Comparison of ENCODE assay signal across 23 cellular contexts in genomic region chr10:68137174-68137573, GRCh38. TPM values are rescaled to one million over a fixed set of nuclear protein-coding genes. Genes with fewer than 3 reads are reported as not detected.
DNase-seq lines count a peak whose midpoint lies in the region; ATAC-seq, FAIRE-seq and TF ChIP-seq lines count a peak whose summit lies in the region.
"Had no signal": no experiment of that assay in that cellular context is flagged by ENCODE, and none has a peak within 500 bp of the region (broad histone marks: within the 10 kb centered on the region; RNA-seq: fewer than 3 reads in every experiment).

No MANE protein-coding gene starts in this region.

- H3K27ac ChIP-seq in HCT116 (ENCODE audit: low read depth, low read length) (peak overlapping the region; percentile 57; the same call in 1 of the 2 replicates), astrocyte (ENCODE audit: low read depth, low read length) (peak overlapping the region; percentile 97), foreskin keratinocyte (peak overlapping the region; percentile 17)

- H3K36me3 ChIP-seq in HCT116 (ENCODE audit: control insufficient read depth in 1 of 2, insufficient read depth in 2 of 2, low read length in 2 of 2) (no peaks in the 10 kb centered on the region), astrocyte (ENCODE audit: insufficient read depth, low read length) (no peaks in the 10 kb centered on the region)

- H2AFZ ChIP-seq in HCT116 (ENCODE audit: low read depth, low read length, poor library complexity, severe bottlenecking) = peak overlapping the region; percentile 5
- no peak overlapping the region for H2AFZ ChIP-seq in astrocyte (ENCODE audit: low read depth, low read length)

- H3K79me2 ChIP-seq in HCT116 (ENCODE audit: insufficient read depth, low read length) (no peaks in the 10 kb centered on the region), astrocyte (ENCODE audit: insufficient read depth, low read length) (no peaks in the 10 kb centered on the region)

- H3K27ac Mint-ChIP-seq in astrocyte (ENCODE audit: unreplicated experiment) = no peak overlapping the region
- H3K27ac Mint-ChIP-seq: mesothelial cell of epicardium had no signal

- DNase-seq in AG08395 (ENCODE audit: low spot score) (peak; percentile 22), HCT116 (ENCODE audit: low read depth, low spot score) (no peak), astrocyte (ENCODE audit: low read depth) (no peak), foreskin keratinocyte (no peak), NCI-H446 (lab: John Stamatoyannopoulos, UW) (no peak), RPMI8226 (no peak), posterior cingulate gyrus (no peak)
- no peak for DNase-seq in stimulated activated CD4-positive, alpha-beta T cell treated with anti-CD3 and anti-CD28 coated beads, Interleukin-2, amount 100 ng/mL, for 24 hours
- DNase-seq: activated CD4-positive, alpha-beta T cell treated with anti-CD3 and anti-CD28 coated beads, Interleukin-2, amount 50 U/mL, for 1 hour; activated naive CD4-positive, alpha-beta T cell treated with Interleukin-2 at 50 U/mL for 16 hours; activated T-cell treated with anti-CD3 and anti-CD28 coated beads for 4 hours; aorta; COR-L47; KG1; NCI-H1092 treated with DMSO at 0.1 percent for 48 hours; NCI-H2107; NCI-H526 had no signal

- no peaks in the 10 kb centered on the region for H3K9me2 ChIP-seq in HCT116 (ENCODE audit: insufficient read depth)

- no peak overlapping the region for H3K4me3 Mint-ChIP-seq in astrocyte (ENCODE audit: unreplicated experiment)
- H3K4me3 Mint-ChIP-seq: mesothelial cell of epicardium, neural crest cell had no signal

- no peaks in the 10 kb centered on the region for H4K20me1 ChIP-seq in HCT116 (ENCODE audit: insufficient read depth)
- H4K20me1 ChIP-seq in astrocyte (ENCODE audit: insufficient read depth, low read length) = no peaks in the 10 kb centered on the region

- no peaks in the 10 kb centered on the region for H3K9me3 ChIP-seq in HCT116 (ENCODE audit: control insufficient read depth in 1 of 2, insufficient read depth in 1 of 2, low read depth in 1 of 2, low read length in 2 of 2)
- no peaks in the 10 kb centered on the region for H3K9me3 ChIP-seq in astrocyte (ENCODE audit: insufficient read depth, low read depth, low read length)

- TF ChIP-seq CTCF in HCT116 (IDR thresholded peaks at IDR 0.05 in 2 of 3, conservative IDR thresholded peaks at IDR 0.05 in 1 of 3; ENCODE audit: borderline replicate concordance in 1 of 3, insufficient read depth in 1 of 3, low read depth in 2 of 3, low read length in 2 of 3) (no peak), astrocyte (IDR thresholded peaks at IDR 0.05; ENCODE audit: insufficient read depth, low read depth, low read length) (no peak), foreskin keratinocyte (conservative IDR thresholded peaks at IDR 0.05) (no peak)

- no peak for TF ChIP-seq POLR2A in HCT116 (IDR thresholded peaks at IDR 0.05; ENCODE audit: borderline replicate concordance, extremely low read depth, insufficient read depth, insufficient read length)

- ATAC-seq in HCT116 (no peak), foreskin keratinocyte (no peak)

- no TSS peak for BruUV-seq in HCT116 (replicated peaks; lab: Mats Ljungman, UMichigan)

- H3K4me1 ChIP-seq in HCT116 (ENCODE audit: control insufficient read depth in 1 of 2, insufficient read depth in 2 of 2, low read length in 2 of 2) (peaks cover 23 to 53% of the 10 kb centered on the region in 2 experiments), astrocyte (ENCODE audit: insufficient read depth, low read length) (peaks cover 31% of the 10 kb centered on the region), foreskin keratinocyte (peaks cover 19% of the 10 kb centered on the region)

- no peaks in the 10 kb centered on the region for H3K36me3 Mint-ChIP-seq in astrocyte (ENCODE audit: low read depth, unreplicated experiment)
- H3K36me3 Mint-ChIP-seq: mesothelial cell of epicardium had no signal

- peak overlapping the region; percentile 77 for H3K4me2 ChIP-seq in HCT116 (ENCODE audit: low read length)
- peak overlapping the region; percentile 76 for H3K4me2 ChIP-seq in astrocyte (ENCODE audit: low read length)

- POLR2A ChIA-PET in HCT116 (lab: Charles Lee) = no interaction called here

- H3K27me3 ChIP-seq in HCT116 (ENCODE audit: insufficient read depth, low read length) (no peaks in the 10 kb centered on the region), astrocyte (ENCODE audit: insufficient read depth, low read length) (no peaks in the 10 kb centered on the region), foreskin keratinocyte (no peaks in the 10 kb centered on the region)

- H3K27me3 Mint-ChIP-seq in astrocyte (ENCODE audit: low read depth, unreplicated experiment) = no peaks in the 10 kb centered on the region

- intact Hi-C loops in HCT116 (cut with micrococcal nuclease) = loop anchor here (2.0 kb wide), 1 partner anchor 42 kb away; no protein-coding TSS in a partner anchor
- intact Hi-C loops in posterior cingulate gyrus (cut with DNase I) = no loop called here

- FAIRE-seq in astrocyte (lab: Jason Lieb, UNC) = no peak
- FAIRE-seq: GM12891, keratinocyte had no signal

- RAD21 ChIA-PET in HCT116 (lab: Charles Lee; ENCODE audit: low non-redundant PET in 1 of 2, low total read pairs in 2 of 2, uncharacterized antibody in 2 of 2, unreplicated experiment in 2 of 2) = no interaction called here

- TF ChIP-seq RAD21 in HCT116 (IDR thresholded peaks at IDR 0.05; ENCODE audit: low read depth) = no peak

- H3K4me3 ChIP-seq in HCT116 (replicated peaks in 1 of 2; ENCODE audit: low read depth in 1 of 2, low read length in 2 of 2) (no peak overlapping the region), astrocyte (ENCODE audit: insufficient read depth, low read depth, low read length) (no peak overlapping the region)
- H3K4me3 ChIP-seq: coronary artery had no signal

- H3K9me3 Mint-ChIP-seq in astrocyte (ENCODE audit: unreplicated experiment) = no peaks in the 10 kb centered on the region
- H3K9me3 Mint-ChIP-seq: mesothelial cell of epicardium, neural crest cell had no signal

- peaks cover 19% of the 10 kb centered on the region for H3K4me1 Mint-ChIP-seq in astrocyte (ENCODE audit: low read depth, unreplicated experiment)

- CTCF ChIA-PET in HCT116 (lab: Charles Lee) = interaction anchor here (0.8 kb wide), 1 partner anchor 12 kb away, joined by 3 read pairs; no protein-coding TSS in a partner anchor

- H3K9ac ChIP-seq in HCT116 (ENCODE audit: low read length) (peak overlapping the region; percentile 31), astrocyte (ENCODE audit: low read length) (no peak overlapping the region)

TF ChIP-seq in HCT116, 20 proteins besides CTCF, POLR2A, EP300 and RAD21:
- TF ChIP-seq ATF3 (IDR thresholded peaks at IDR 0.05) (no peak), TCF7L2 (IDR thresholded peaks at IDR 0.05; ENCODE audit: borderline replicate concordance, extremely low read depth, insufficient read depth, insufficient read length) (no peak), ZNF274 (IDR thresholded peaks at IDR 0.05; ENCODE audit: low read depth, low read length) (no peak), SRF (IDR thresholded peaks at IDR 0.05; ENCODE audit: low read depth) (no peak), JUND (IDR thresholded peaks at IDR 0.05) (no peak), YY1 (IDR thresholded peaks at IDR 0.05; ENCODE audit: extremely low read depth, insufficient replicate concordance, low read depth, low read length) (no peak), SIN3A (IDR thresholded peaks at IDR 0.05; ENCODE audit: low read depth) (no peak)

RNA-seq across cellular contexts. Expression of gene MYPN, which starts 27.9 kb away (rescaled TPM):
- total RNA-seq in HCT116 (2021; ENCODE audit: unreplicated experiment) (0.34 TPM), astrocyte (0.11 and 0.14 TPM in 2 replicates), foreskin keratinocyte (0.03 TPM in 1 of 2 replicates, not detected in the other)
- polyA plus RNA-seq in HCT116 (2012) = 0.06 and 0.09 TPM in 2 replicates
- polyA plus RNA-seq in foreskin keratinocyte = 0.01 TPM in 1 of 2 replicates, not detected in the other
- total RNA-seq: mesothelial cell of epicardium, neural crest cell, renal cortical epithelial cell had no signal

Comparison
In these comparisons a context has a peak if more than half of its experiments do, and no peak if none do; other contexts are left out.
1. H3K27ac ChIP-seq: peak in every context shown above with its lines; median percentile 97 in astrocyte; 57 in HCT116; 17 in foreskin keratinocyte.